ENCODE assay signal across 21 cellular contexts in genomic region chr18:4264347-4264791, GRCh38.
A peak's percentile ranks its signal among the peaks of the same experiment; 100 is the strongest.
DNase-seq lines count a peak whose midpoint lies in the region; ATAC-seq and TF ChIP-seq lines count a peak whose summit lies in the region.
"Had no signal": no experiment of that assay in that cellular context is flagged by ENCODE, and none has a peak within 500 bp of the region (broad histone marks: within the 10 kb centered on the region; RNA-seq: fewer than 3 reads in every experiment).

No MANE protein-coding gene starts in this region.

- H3K27me3 ChIP-seq in breast epithelium (no peaks in the 10 kb centered on the region), mammary epithelial cell (ENCODE audit: insufficient read depth, low read length) (no peaks in the 10 kb centered on the region), aorta (ENCODE audit: control insufficient read depth in 1 of 2, insufficient read depth in 2 of 2, low read length in 1 of 2) (no peaks in the 10 kb centered on the region)
- H3K27me3 ChIP-seq: sigmoid colon had no signal

- ATAC-seq in aorta (ENCODE audit: low FRiP score) = peak; percentile 50
- ATAC-seq: activated CD4-positive, CD25-positive, alpha-beta regulatory T cell treated with anti-CD3 and anti-CD28 coated beads, Interleukin-2, amount 50 U/mL, for 24 hours; activated CD8-positive, alpha-beta T cell treated with anti-CD3 and anti-CD28 coated beads, Interleukin-2, amount 10 ng/mL, durations not matched to agents 7 days and 5 days; CD8-positive, alpha-beta T cell; stimulated activated naive B cell treated with anti-CD40 and anti-IgM and Interleukin-4, amounts not matched to agents 10 μg/mL and 1 μg/mL and 100 μg/mL, for 72 hours had no signal

- H3K9me3 ChIP-seq in breast epithelium (no peaks in the 10 kb centered on the region), mammary epithelial cell (replicated peaks; ENCODE audit: insufficient read depth, low read length) (peaks cover 10% of the 10 kb centered on the region), aorta (ENCODE audit: control insufficient read depth, low read length) (no peaks in the 10 kb centered on the region)
- H3K9me3 ChIP-seq: HAP-1, sigmoid colon had no signal

- CTCF ChIA-PET in mammary epithelial cell (lab: Charles Lee; ENCODE audit: low non-redundant PET) = no interaction called here

- H3K4me3 ChIP-seq in breast epithelium (peak overlapping the region in 2 of 3 donors; percentile 39 to 57), mammary epithelial cell (replicated peaks in 1 of 3; ENCODE audit: insufficient read depth in 1 of 3, low read depth in 2 of 3, low read length in 3 of 3) (no peak overlapping the region), aorta (ENCODE audit: low read length in 2 of 2) (no peak overlapping the region)
- H3K4me3 ChIP-seq: HAP-1, lung, sigmoid colon had no signal

- no peaks in the 10 kb centered on the region for H3K79me2 ChIP-seq in mammary epithelial cell (ENCODE audit: insufficient read depth, low read length)

- no peak overlapping the region for H2AFZ ChIP-seq in mammary epithelial cell (ENCODE audit: low read depth, low read length)

- TF ChIP-seq POLR2A in breast epithelium (IDR thresholded peaks at IDR 0.05) = no peak

- no peak overlapping the region for H3K9ac ChIP-seq in mammary epithelial cell (ENCODE audit: insufficient read depth, low read length)

- in situ Hi-C loops in mammary epithelial cell (cut with MboI; ENCODE audit: low sequenced_read_pairs in 2 of 2) = no loop called here

- WGBS in mammary epithelial cell (ENCODE audit: low coverage, missing lambda C conversion rate) = 20% methylated on average over 4 of the region's 4 CpGs
- 17 to 19% methylated on average over 4 of the region's 4 CpGs for WGBS in aorta, 2 donors

- dilution Hi-C loops in mammary epithelial cell (cut with HindIII; ENCODE audit: low sequenced_read_pairs) = no loop called here

- H3K36me3 ChIP-seq in breast epithelium = no peaks in the 10 kb centered on the region
- H3K36me3 ChIP-seq in mammary epithelial cell (ENCODE audit: insufficient read depth, low read length) = no peaks in the 10 kb centered on the region
- no peaks in the 10 kb centered on the region for H3K36me3 ChIP-seq in aorta (ENCODE audit: control insufficient read depth in 1 of 2, insufficient read depth in 2 of 2, low read length in 1 of 2)
- H3K36me3 ChIP-seq: HAP-1, sigmoid colon had no signal

- DNase-seq in breast epithelium (ENCODE audit: low spot score in 2 of 2) (peak in 1 of 2 donors; percentile 24), mammary epithelial cell (no peak), cerebellar cortex (ENCODE audit: low spot score) (peak; percentile 93), mucosa of gallbladder (ENCODE audit: low spot score) (peak; percentile 47), aorta (no peak), NCI-H524 treated with DMSO at 0.1 percent for 48 hours (lab: John Stamatoyannopoulos, UW) (no peak), SW 1271 (lab: John Stamatoyannopoulos, UW) (no peak)
- DNase-seq in activated CD4-positive, alpha-beta T cell treated with anti-CD3 and anti-CD28 coated beads, Interleukin-2, amount 50 U/mL, for 4 hours = no peak
- DNase-seq: activated CD8-positive, alpha-beta T cell treated with anti-CD3 and anti-CD28 coated beads, Interleukin-2, amount 10 ng/mL, durations not matched to agents 7 days and 5 days; CD8-positive, alpha-beta T cell; effector CD4-positive, alpha-beta T cell; NCI-H1092; NCI-H187; NCI-H2227 treated with DMSO at 0.1 percent for 48 hours; NCI-H774; sigmoid colon; stimulated activated naive B cell treated with anti-CD40 and anti-IgM and Interleukin-4, amounts not matched to agents 10 μg/mL and 1 μg/mL and 100 μg/mL, for 72 hours had no signal

- H3K27ac ChIP-seq in breast epithelium (peak overlapping the region; percentile 40 to 46), mammary epithelial cell (ENCODE audit: insufficient read depth, low read depth, low read length) (no peak overlapping the region), aorta (ENCODE audit: low read depth in 1 of 2, low read length in 2 of 2) (no peak overlapping the region)
- H3K27ac ChIP-seq: RWPE1 had no signal

- BruUV-seq in mammary epithelial cell (replicated peaks; lab: Mats Ljungman, UMichigan) = no TSS peak

- H3K4me1 ChIP-seq in breast epithelium (no peaks in the 10 kb centered on the region), mammary epithelial cell (ENCODE audit: insufficient read depth, low read length) (no peaks in the 10 kb centered on the region), aorta (ENCODE audit: control insufficient read depth in 1 of 2, insufficient read depth in 2 of 2, low read length in 2 of 2) (no peaks in the 10 kb centered on the region)
- H3K4me1 ChIP-seq: HAP-1, sigmoid colon had no signal

- H3K4me2 ChIP-seq in mammary epithelial cell (ENCODE audit: insufficient read depth, low read depth, low read length) = no peak overlapping the region

- intact Hi-C loops in breast epithelium (cut with DNase I; ENCODE audit: low total_unique reads) (no loop called here), mammary epithelial cell (cut with micrococcal nuclease) (no loop called here), aorta (cut with DNase I) (no loop called here)

- H4K20me1 ChIP-seq in mammary epithelial cell (ENCODE audit: insufficient read depth, low read length) = no peaks in the 10 kb centered on the region

- TF ChIP-seq CTCF in breast epithelium (IDR thresholded peaks at IDR 0.05) (no peak), mammary epithelial cell (conservative IDR thresholded peaks at IDR 0.05 in 1 of 2, IDR thresholded peaks at IDR 0.05 in 1 of 2; ENCODE audit: extremely low read depth in 1 of 2, insufficient read depth in 1 of 2, low read depth in 1 of 2, low read length in 2 of 2) (no peak)

Comparison
In these comparisons a context has a peak if more than half of its experiments do, and no peak if none do; other contexts are left out.
1. H3K27ac ChIP-seq: peak in breast epithelium (2 of 2); none in mammary epithelial cell (single experiment) and aorta (0 of 2).
2. H3K4me3 ChIP-seq: peak in breast epithelium (2 of 3); none in mammary epithelial cell (0 of 3) and aorta (0 of 2).
3. DNase-seq: peak in cerebellar cortex (single experiment) and mucosa of gallbladder (single experiment); none in mammary epithelial cell (single experiment), aorta (0 of 2), activated CD4-positive, alpha-beta T cell treated with anti-CD3 and anti-CD28 coated beads, Interleukin-2, amount 50 U/mL, for 4 hours (0 of 2), NCI-H524 treated with DMSO at 0.1 percent for 48 hours (single experiment) and SW 1271 (0 of 2).